22 cellular contexts compared by ENCODE assay signal in genomic region chr4:168164915-168165548, GRCh38.
DNase-seq lines count a peak whose midpoint lies in the region; ATAC-seq, FAIRE-seq and TF ChIP-seq lines count a peak whose summit lies in the region.
"Had no signal": no experiment of that assay in that cellular context is flagged by ENCODE, and none has a peak within 500 bp of the region (broad histone marks: within the 10 kb centered on the region; RNA-seq: fewer than 3 reads in every experiment).

No MANE protein-coding gene starts in this region.

- DNase-seq in LNCaP clone FGC (ENCODE audit: low read depth) (peak; percentile 75), mucosa of descending colon (no peak), NCI-H2227 treated with DMSO at 0.1 percent for 48 hours (lab: John Stamatoyannopoulos, UW) (no peak)
- DNase-seq in activated naive CD8-positive, alpha-beta T cell treated with anti-CD3 and anti-CD28 coated beads for 36 hours = no peak
- DNase-seq: Calu3; CD8-positive, alpha-beta T cell; Kasumi-1; NCI-H1105; NCI-H2081; NCI-H2171 treated with DMSO at 0.1 percent for 48 hours; NCI-H446 treated with DMSO at 0.1 percent for 48 hours; NCI-H748 treated with DMSO at 0.1 percent for 48 hours; OCI-M1; RPMI8226; SHP77 treated with DMSO at 0.1 percent for 48 hours; SK-N-SH had no signal

- peak; percentile 66 for ATAC-seq in mucosa of descending colon
- ATAC-seq in GM19324 (IDR thresholded peaks at IDR 0.05; ENCODE audit: low FRiP score, unreplicated experiment) = no peak
- ATAC-seq: CD8-positive, alpha-beta T cell had no signal

- peaks cover 2% of the 10 kb centered on the region for H3K36me3 Mint-ChIP-seq in activated naive CD8-positive, alpha-beta T cell treated with anti-CD3 and anti-CD28 coated beads for 36 hours
- H3K36me3 Mint-ChIP-seq: CD8-positive, alpha-beta T cell had no signal

- H3K9me3 ChIP-seq in mucosa of descending colon = peaks cover 2% of the 10 kb centered on the region
- H3K9me3 ChIP-seq: BLaER1, SK-N-SH had no signal

- peaks cover 7% of the 10 kb centered on the region for H3K27me3 Mint-ChIP-seq in activated naive CD8-positive, alpha-beta T cell treated with anti-CD3 and anti-CD28 coated beads for 36 hours

- H3K4me1 Mint-ChIP-seq in activated naive CD8-positive, alpha-beta T cell treated with anti-CD3 and anti-CD28 coated beads for 36 hours = no peaks in the 10 kb centered on the region

- H3K4me1 ChIP-seq in mucosa of descending colon (ENCODE audit: low read depth) = no peaks in the 10 kb centered on the region
- H3K4me1 ChIP-seq: BLaER1 had no signal

- H3K4me3 ChIP-seq in LNCaP clone FGC (ENCODE audit: low read depth, low read length) = no peak overlapping the region
- H3K4me3 ChIP-seq in mucosa of descending colon = no peak overlapping the region
- H3K4me3 ChIP-seq: BLaER1 had no signal

- TF ChIP-seq CTCF in C4-2B (conservative IDR thresholded peaks at IDR 0.05) (peak; percentile 23; the same call in 1 of the 2 replicates), LNCaP clone FGC (IDR thresholded peaks at IDR 0.05; ENCODE audit: control insufficient read depth, extremely low read depth, insufficient read depth) (no peak), mucosa of descending colon (IDR thresholded peaks at IDR 0.05) (no peak)

- no peaks in the 10 kb centered on the region for H3K36me3 ChIP-seq in mucosa of descending colon (ENCODE audit: low read depth)
- H3K36me3 ChIP-seq: BLaER1 had no signal

- no peak overlapping the region for H3K27ac ChIP-seq in C4-2B
- H3K27ac ChIP-seq: BLaER1, HL-60 had no signal

- FAIRE-seq in islet of Langerhans (lab: Jason Lieb, UNC) = peak; percentile 13
- FAIRE-seq: HTR-8/SVneo had no signal

- peaks cover 9% of the 10 kb centered on the region for H3K9me3 Mint-ChIP-seq in activated naive CD8-positive, alpha-beta T cell treated with anti-CD3 and anti-CD28 coated beads for 36 hours

- no peak overlapping the region for H3K27ac Mint-ChIP-seq in activated naive CD8-positive, alpha-beta T cell treated with anti-CD3 and anti-CD28 coated beads for 36 hours
- H3K27ac Mint-ChIP-seq: CD8-positive, alpha-beta T cell had no signal

- H3K4me3 Mint-ChIP-seq in activated naive CD8-positive, alpha-beta T cell treated with anti-CD3 and anti-CD28 coated beads for 36 hours = no peak overlapping the region
- H3K4me3 Mint-ChIP-seq: CD8-positive, alpha-beta T cell had no signal

- intact Hi-C loops in mucosa of descending colon (cut with DNase I, micrococcal nuclease) = no loop called here
